ENCODE assay signal across 21 cellular contexts in the genomic region with DNA sequence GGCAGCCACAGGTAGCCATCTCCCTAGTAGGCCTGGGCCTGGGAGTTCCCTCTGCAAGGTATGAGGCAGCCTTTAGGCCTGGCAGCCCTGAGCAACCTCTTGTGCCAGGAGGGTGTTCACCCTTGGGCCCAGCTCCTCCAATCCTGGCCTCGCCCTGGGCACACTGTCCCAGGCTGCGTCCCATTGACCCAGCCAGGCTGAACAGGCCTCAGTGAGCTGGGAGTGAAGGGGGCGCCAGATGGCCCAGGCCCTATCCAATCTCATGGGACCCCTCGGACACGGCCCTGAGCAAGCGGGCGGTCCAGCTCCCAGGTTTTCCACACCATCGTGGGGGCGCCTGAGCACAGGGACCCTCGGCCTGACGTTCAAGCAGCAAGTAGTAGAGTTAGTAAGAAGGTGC.
"Had no signal": no experiment of that assay in that cellular context is flagged by ENCODE, and none has a peak within 500 bp of the region (broad histone marks: within the 10 kb centered on the region; RNA-seq: fewer than 3 reads in every experiment).

No MANE protein-coding gene starts in this region.

- DNase-seq: activated CD4-positive, alpha-beta T cell treated with anti-CD3 and anti-CD28 coated beads for 36 hours; activated CD4-positive, CD25-positive, alpha-beta regulatory T cell; activated CD8-positive, alpha-beta memory T cell treated with anti-CD3 and anti-CD28 coated beads, Interleukin-2, amount 10 ng/mL, durations not matched to agents 7 days and 5 days; activated CD8-positive, alpha-beta T cell treated with anti-CD3 and anti-CD28 coated beads, Interleukin-2, amount 10 ng/mL, durations not matched to agents 7 days and 5 days; activated T-cell treated with anti-CD3 and anti-CD28 coated beads, Interleukin-2, amount 50 U/mL, for 48 hours; cortex of kidney; foreskin keratinocyte; kidney glomerular epithelial cell; left lung; lower lobe of right lung; mesenchymal stem cell; naive thymus-derived CD8-positive, alpha-beta T cell; occipital lobe; stimulated activated CD4-positive, alpha-beta T cell treated with anti-CD3 and anti-CD28 coated beads, Interleukin-2, amount 100 ng/mL, for 48 hours; stimulated activated naive CD4-positive, alpha-beta T cell treated with Interleukin-2 at 50 U/mL for 16 hours; T-helper 2 cell; transverse colon; uterus had no signal

- H3K36me3 ChIP-seq: uterus had no signal

- H3K9me3 ChIP-seq: ascending aorta, esophagus muscularis mucosa, left lung, lower lobe of right lung, right lobe of liver, transverse colon, uterus had no signal

- ATAC-seq: activated CD4-positive, alpha-beta T cell treated with anti-CD3 and anti-CD28 coated beads for 36 hours; activated CD8-positive, alpha-beta memory T cell treated with anti-CD3 and anti-CD28 coated beads, Interleukin-2, amount 10 ng/mL, durations not matched to agents 7 days and 5 days; activated CD8-positive, alpha-beta T cell treated with anti-CD3 and anti-CD28 coated beads, Interleukin-2, amount 10 ng/mL, durations not matched to agents 7 days and 5 days; foreskin keratinocyte; left lung; naive thymus-derived CD8-positive, alpha-beta T cell had no signal

- H3K4me1 ChIP-seq: ascending aorta, esophagus muscularis mucosa, foreskin keratinocyte, left lung, lower lobe of right lung, right lobe of liver, transverse colon, uterus had no signal

- H3K27ac ChIP-seq: ascending aorta, esophagus muscularis mucosa, foreskin keratinocyte, left lung, lower lobe of right lung, right lobe of liver, transverse colon, uterus had no signal

- H3K27me3 ChIP-seq: ascending aorta, esophagus muscularis mucosa, foreskin keratinocyte, left lung, right lobe of liver, transverse colon, uterus had no signal

- H3K4me3 ChIP-seq: ascending aorta, esophagus muscularis mucosa, left lung, lower lobe of right lung, right lobe of liver, transverse colon, uterus had no signal
